8 cellular contexts compared by ENCODE assay signal in genomic region chr11:11620966-11621880, GRCh38. TPM values are rescaled to one million over a fixed set of nuclear protein-coding genes. Genes with fewer than 3 reads are reported as not detected.
A peak's percentile ranks its signal among the peaks of the same experiment; 100 is the strongest.
DNase-seq lines count a peak whose midpoint lies in the region; ATAC-seq and TF ChIP-seq lines count a peak whose summit lies in the region.

No MANE protein-coding gene starts in this region.

- POLR2A ChIA-PET in RWPE1 (lab: Yijun Ruan, JAX; ENCODE audit: low non-redundant PET), result no interaction called here

- under 1% methylated on average over 73 of the region's 73 CpGs for WGBS in mesenchymal stem cell
- WGBS in testis, 2 donors, result 0% methylated on average over 13 to 60 of the region's 73 CpGs

- H3K27ac ChIP-seq in RWPE1, result peak overlapping the region; percentile 75
- H3K27ac ChIP-seq in mesenchymal stem cell (ENCODE audit: low read length, poor library complexity, severe bottlenecking), result no peak overlapping the region
- peak overlapping the region; percentile 52 to 65 for H3K27ac ChIP-seq in testis

- H3K36me3 ChIP-seq in mesenchymal stem cell (ENCODE audit: control insufficient read depth in 1 of 2, insufficient read depth in 2 of 2, low read depth in 1 of 2, low read length in 2 of 2) (no peaks in the 10 kb centered on the region), testis (ENCODE audit: low read depth, missing control alignments) (no peaks in the 10 kb centered on the region)

- CTCF ChIA-PET in RWPE1 (lab: Yijun Ruan, JAX), result interaction anchor here (0.5 to 2.1 kb wide), 11 partner anchors 38 to 829 kb away, joined by 3 to 10 read pairs (median 3); no protein-coding TSS in a partner anchor

- H4K8ac ChIP-seq in mesenchymal stem cell (ENCODE audit: low read length), result peak overlapping the region; percentile 8

- no peaks in the 10 kb centered on the region for H3K9me3 ChIP-seq in mesenchymal stem cell (ENCODE audit: control insufficient read depth, low read length)
- no peaks in the 10 kb centered on the region for H3K9me3 ChIP-seq in testis

- no peak overlapping the region for H2BK120ac ChIP-seq in mesenchymal stem cell (ENCODE audit: low read depth, low read length)

- H4K91ac ChIP-seq in mesenchymal stem cell (ENCODE audit: low read length), result no peak overlapping the region

- H3K14ac ChIP-seq in mesenchymal stem cell (ENCODE audit: low read length in 2 of 2), result peak overlapping the region in 1 of 2 experiments; percentile 4

- no peak overlapping the region for H2BK5ac ChIP-seq in mesenchymal stem cell (ENCODE audit: low read depth, low read length, poor library complexity, severe bottlenecking)

- H3K23ac ChIP-seq in mesenchymal stem cell (ENCODE audit: low read length in 2 of 2), result peak overlapping the region in 1 of 2 experiments; percentile 16

- peak overlapping the region; percentile 26 for H2BK15ac ChIP-seq in mesenchymal stem cell (ENCODE audit: low read depth, poor library complexity, severe bottlenecking)

- no peak overlapping the region for H2AK5ac ChIP-seq in mesenchymal stem cell (ENCODE audit: low read length, severe bottlenecking)

- H3K79me1 ChIP-seq in mesenchymal stem cell (replicated peaks; ENCODE audit: low read length, poor library complexity, severe bottlenecking), result no peaks in the 10 kb centered on the region

- peak overlapping the region; percentile 98 for H3K4me2 ChIP-seq in mesenchymal stem cell (ENCODE audit: low read length, poor library complexity, severe bottlenecking)

- DNase-seq in Right ventricle myocardium inferior (ENCODE audit: missing footprints) (peak; percentile 79), cardiac septum (ENCODE audit: low spot score) (no peak), RWPE1 (ENCODE audit: low spot score) (peak; percentile 14), dermis blood vessel endothelial cell (peak; percentile 47), mesenchymal stem cell (peak; percentile 56), testis (peak; percentile 62), T1000 (lab: John Stamatoyannopoulos, UW) (no peak)

- H3K4me3 ChIP-seq in mesenchymal stem cell (ENCODE audit: insufficient read depth in 1 of 2, low read depth in 1 of 2, low read length in 2 of 2), result peak overlapping the region; percentile 33 to 80
- peak overlapping the region; percentile 62 to 76 for H3K4me3 ChIP-seq in testis

- H3K18ac ChIP-seq in mesenchymal stem cell (ENCODE audit: low read depth in 1 of 2, low read length in 2 of 2), result peak overlapping the region in 1 of 2 experiments; percentile 25

- H2AFZ ChIP-seq in mesenchymal stem cell (ENCODE audit: low read depth, low read length), result no peak overlapping the region

- peak overlapping the region; percentile 69 for H3K9ac ChIP-seq in mesenchymal stem cell (ENCODE audit: low read length)

- intact Hi-C loops in Right ventricle myocardium inferior (cut with DNase I) (loop anchor here (1.0 to 5.0 kb wide), 4 partner anchors 38 to 584 kb away; no protein-coding TSS in a partner anchor), cardiac septum (cut with DNase I) (loop anchor here (5.0 kb wide), 4 partner anchors 39 to 166 kb away; no protein-coding TSS in a partner anchor), testis (cut with DNase I; ENCODE audit: low total_unique reads) (no loop called here)

- peaks cover 55 to 74% of the 10 kb centered on the region in 2 experiments for H3K27me3 ChIP-seq in mesenchymal stem cell (ENCODE audit: control insufficient read depth in 1 of 2, insufficient read depth in 1 of 2, low read length in 2 of 2)
- no peaks in the 10 kb centered on the region for H3K27me3 ChIP-seq in testis

- no peak for TF ChIP-seq POLR2A in testis (IDR thresholded peaks at IDR 0.05)

- ATAC-seq in Right ventricle myocardium inferior (peak; percentile 29), HG02840 (IDR thresholded peaks at IDR 0.05; ENCODE audit: low FRiP score, unreplicated experiment) (peak; percentile 24)

- H2BK12ac ChIP-seq in mesenchymal stem cell (ENCODE audit: low read length in 2 of 2), result no peak overlapping the region

- H3K4ac ChIP-seq in mesenchymal stem cell (ENCODE audit: low read depth in 1 of 2, low read length in 2 of 2), result no peak overlapping the region

- H3K4me1 ChIP-seq in mesenchymal stem cell (ENCODE audit: control insufficient read depth, insufficient read depth, low read depth, low read length) (peaks cover 23% of the 10 kb centered on the region), testis (peaks cover 3% of the 10 kb centered on the region)

- TF ChIP-seq CTCF in RWPE1 (conservative IDR thresholded peaks at IDR 0.05; ENCODE audit: low read depth) (peak; percentile 19; the same call in 1 of the 2 replicates), testis (IDR thresholded peaks at IDR 0.05) (peak in 1 of 3 experiments; percentile 15)

RNA-seq across cellular contexts. Expression of gene GALNT18, which starts 0.6 kb away (rescaled TPM):
- 22.9 TPM for total RNA-seq in Right ventricle myocardium inferior
- 23.2 TPM for total RNA-seq in cardiac septum
- 158 and 213 TPM in 2 replicates for total RNA-seq in dermis blood vessel endothelial cell
- polyA plus RNA-seq in mesenchymal stem cell (2013, experiment 1 of 2), result 1.7 TPM
- polyA plus RNA-seq in mesenchymal stem cell (2013, experiment 2 of 2), result 1.8 TPM
- 100 to 1,000 TPM in 1 of 2 donors, 10 to 100 TPM in 1; 73.9 to 106 TPM for total RNA-seq in testis
- 39.2 TPM for polyA plus RNA-seq in testis (ENCODE audit: insufficient read depth, low read depth, low replicate concordance)

Comparison
In these comparisons a context has a peak if more than half of its experiments do, and no peak if none do; other contexts are left out.
1. DNase-seq: peak in Right ventricle myocardium inferior (single experiment), RWPE1 (single experiment), dermis blood vessel endothelial cell (single experiment), mesenchymal stem cell (single experiment) and testis (single experiment); none in cardiac septum (single experiment) and T1000 (single experiment).